In the genomic region with DNA sequence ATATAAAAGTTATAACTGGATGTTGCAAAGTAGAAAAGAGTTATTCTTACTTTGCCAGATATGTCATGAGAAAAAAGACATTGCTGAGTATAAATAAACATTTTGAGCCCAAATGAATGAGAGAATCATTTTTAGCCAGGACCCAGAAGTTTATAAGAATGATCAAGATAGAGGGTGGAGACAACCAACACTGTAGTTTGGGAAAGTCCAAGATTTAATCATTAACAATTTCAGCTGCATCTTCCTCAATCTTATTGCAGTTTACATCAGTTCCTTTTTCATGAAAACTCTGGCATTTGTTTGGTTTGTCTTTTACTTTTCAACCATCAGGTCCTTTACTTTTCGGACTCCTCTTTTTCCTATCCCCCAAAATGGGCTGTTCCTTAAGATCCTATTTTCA, we compare ENCODE assay signal across 22 cellular contexts.
DNase-seq lines count a peak whose midpoint lies in the region; ATAC-seq and TF ChIP-seq lines count a peak whose summit lies in the region.
"Had no signal": no experiment of that assay in that cellular context is flagged by ENCODE, and none has a peak within 500 bp of the region (broad histone marks: within the 10 kb centered on the region; RNA-seq: fewer than 3 reads in every experiment).

No MANE protein-coding gene starts in this region.

- peak overlapping the region; percentile 44 for H3K27ac Mint-ChIP-seq in dendritic cell treated with granulocyte-macrophage colony-stimulating factor and Interleukin-4, amounts not matched to agents 40 ng/mL and 50 ng/mL, for 4 days
- no peak overlapping the region for H3K27ac Mint-ChIP-seq in naive thymus-derived CD4-positive, alpha-beta T cell
- H3K27ac Mint-ChIP-seq: CD4-positive, alpha-beta T cell; HFFc6 had no signal

- WGBS in right cardiac atrium: 99% methylated on average over 1 of the region's 1 CpG

- no peaks in the 10 kb centered on the region for H3K27me3 Mint-ChIP-seq in dendritic cell treated with granulocyte-macrophage colony-stimulating factor and Interleukin-4, amounts not matched to agents 40 ng/mL and 50 ng/mL, for 4 days
- H3K27me3 Mint-ChIP-seq in naive thymus-derived CD4-positive, alpha-beta T cell: no peaks in the 10 kb centered on the region
- H3K27me3 Mint-ChIP-seq: CD4-positive, alpha-beta T cell had no signal

- peak overlapping the region; percentile 9 for H3K27ac ChIP-seq in left ventricle myocardium inferior (replicated peaks)
- H3K27ac ChIP-seq in right cardiac atrium (ENCODE audit: low read length): no peak overlapping the region
- H3K27ac ChIP-seq in naive thymus-derived CD4-positive, alpha-beta T cell (ENCODE audit: low read depth, low read length): no peak overlapping the region
- H3K27ac ChIP-seq: 22Rv1, A549, C4-2B had no signal

- H3K4me1 Mint-ChIP-seq in dendritic cell treated with granulocyte-macrophage colony-stimulating factor and Interleukin-4, amounts not matched to agents 40 ng/mL and 50 ng/mL, for 4 days (ENCODE audit: low read depth): peaks cover 5% of the 10 kb centered on the region
- no peaks in the 10 kb centered on the region for H3K4me1 Mint-ChIP-seq in naive thymus-derived CD4-positive, alpha-beta T cell

- H3K36me3 ChIP-seq in left ventricle myocardium inferior: no peaks in the 10 kb centered on the region
- H3K36me3 ChIP-seq in naive thymus-derived CD4-positive, alpha-beta T cell (ENCODE audit: control insufficient read depth in 2 of 3, insufficient read depth in 3 of 3, low read length in 3 of 3): no peaks in the 10 kb centered on the region

- intact Hi-C loops in left ventricle myocardium inferior (cut with micrococcal nuclease): no loop called here
- intact Hi-C loops in right cardiac atrium (cut with DNase I): no loop called here
- intact Hi-C loops in dendritic cell treated with granulocyte-macrophage colony-stimulating factor and Interleukin-4, amounts not matched to agents 40 ng/mL and 50 ng/mL, for 4 days (cut with micrococcal nuclease): no loop called here
- intact Hi-C loops in naive thymus-derived CD4-positive, alpha-beta T cell (cut with micrococcal nuclease): no loop called here

- peaks cover 38% of the 10 kb centered on the region for H3K9me3 Mint-ChIP-seq in dendritic cell treated with granulocyte-macrophage colony-stimulating factor and Interleukin-4, amounts not matched to agents 40 ng/mL and 50 ng/mL, for 4 days
- peaks cover 7 to 27% (median 18%) of the 10 kb centered on the region in 11 donors for H3K9me3 Mint-ChIP-seq in naive thymus-derived CD4-positive, alpha-beta T cell

- no peaks in the 10 kb centered on the region for H3K36me3 Mint-ChIP-seq in dendritic cell treated with granulocyte-macrophage colony-stimulating factor and Interleukin-4, amounts not matched to agents 40 ng/mL and 50 ng/mL, for 4 days (ENCODE audit: low read depth)
- peaks cover 0 to 8% (median 0%) of the 10 kb centered on the region in 5 donors for H3K36me3 Mint-ChIP-seq in naive thymus-derived CD4-positive, alpha-beta T cell

- ATAC-seq in right cardiac atrium: no peak
- no peak for ATAC-seq in naive thymus-derived CD4-positive, alpha-beta T cell
- ATAC-seq: A549, HCT116, HepG2 had no signal

- no peak overlapping the region for H3K4me3 Mint-ChIP-seq in dendritic cell treated with granulocyte-macrophage colony-stimulating factor and Interleukin-4, amounts not matched to agents 40 ng/mL and 50 ng/mL, for 4 days
- no peak overlapping the region for H3K4me3 Mint-ChIP-seq in naive thymus-derived CD4-positive, alpha-beta T cell
- H3K4me3 Mint-ChIP-seq: CD4-positive, alpha-beta T cell; HFFc6 had no signal

- peaks cover 11% of the 10 kb centered on the region for H3K4me1 ChIP-seq in left ventricle myocardium inferior
- H3K4me1 ChIP-seq in right cardiac atrium (ENCODE audit: control insufficient read depth, insufficient read depth, low read length): no peaks in the 10 kb centered on the region
- H3K4me1 ChIP-seq in naive thymus-derived CD4-positive, alpha-beta T cell (ENCODE audit: control insufficient read depth in 2 of 2, insufficient read depth in 2 of 2, low read length in 2 of 2): no peaks in the 10 kb centered on the region
- H3K4me1 ChIP-seq: A549 had no signal

- TF ChIP-seq CTCF in left ventricle myocardium inferior (IDR thresholded peaks at IDR 0.05; ENCODE audit: borderline replicate concordance): no peak

- H3K27me3 ChIP-seq in left ventricle myocardium inferior (ENCODE audit: low read depth) (no peaks in the 10 kb centered on the region), right cardiac atrium (ENCODE audit: control insufficient read depth, insufficient read depth) (no peaks in the 10 kb centered on the region)
- no peaks in the 10 kb centered on the region for H3K27me3 ChIP-seq in naive thymus-derived CD4-positive, alpha-beta T cell (ENCODE audit: control insufficient read depth in 2 of 2, insufficient read depth in 2 of 2, low read length in 2 of 2)

- POLR2A ChIA-PET in naive thymus-derived CD4-positive, alpha-beta T cell (lab: Charles Lee): no interaction called here

- H3K4me3 ChIP-seq in left ventricle myocardium inferior (no peak overlapping the region), right cardiac atrium (ENCODE audit: low read length) (no peak overlapping the region)
- H3K4me3 ChIP-seq in naive thymus-derived CD4-positive, alpha-beta T cell (ENCODE audit: low read length): no peak overlapping the region
- H3K4me3 ChIP-seq: A549 had no signal

- no peak for DNase-seq in left ventricle myocardium inferior
- no peak for DNase-seq in right cardiac atrium
- peak; percentile 12 for DNase-seq in glomerular visceral epithelial cell (ENCODE audit: extremely low spot score)
- no peak for DNase-seq in hepatic stellate cell (ENCODE audit: low spot score)
- no peak for DNase-seq in occipital lobe (lab: John Stamatoyannopoulos, UW)
- DNase-seq in naive thymus-derived CD4-positive, alpha-beta T cell: no peak
- DNase-seq: AML-193; Calu3; CD4-positive, alpha-beta T cell; DMS 273 treated with DMSO at 0.1 percent for 48 hours; DMS53; DND-41; EL; GOT3; H7; HFFc6 had no signal

- CTCF ChIA-PET in naive thymus-derived CD4-positive, alpha-beta T cell (lab: Charles Lee): no interaction called here

- H3K9me3 ChIP-seq in left ventricle myocardium inferior (replicated peaks) (peaks cover 34% of the 10 kb centered on the region), right cardiac atrium (ENCODE audit: control insufficient read depth, low read length) (no peaks in the 10 kb centered on the region)
- peaks cover 0 to 3% (median 0%) of the 10 kb centered on the region in 3 experiments for H3K9me3 ChIP-seq in naive thymus-derived CD4-positive, alpha-beta T cell (ENCODE audit: control insufficient read depth in 2 of 3, low read length in 3 of 3)
- H3K9me3 ChIP-seq: A549 had no signal
